1 cellular context compared by ENCODE assay signal in the genomic region with DNA sequence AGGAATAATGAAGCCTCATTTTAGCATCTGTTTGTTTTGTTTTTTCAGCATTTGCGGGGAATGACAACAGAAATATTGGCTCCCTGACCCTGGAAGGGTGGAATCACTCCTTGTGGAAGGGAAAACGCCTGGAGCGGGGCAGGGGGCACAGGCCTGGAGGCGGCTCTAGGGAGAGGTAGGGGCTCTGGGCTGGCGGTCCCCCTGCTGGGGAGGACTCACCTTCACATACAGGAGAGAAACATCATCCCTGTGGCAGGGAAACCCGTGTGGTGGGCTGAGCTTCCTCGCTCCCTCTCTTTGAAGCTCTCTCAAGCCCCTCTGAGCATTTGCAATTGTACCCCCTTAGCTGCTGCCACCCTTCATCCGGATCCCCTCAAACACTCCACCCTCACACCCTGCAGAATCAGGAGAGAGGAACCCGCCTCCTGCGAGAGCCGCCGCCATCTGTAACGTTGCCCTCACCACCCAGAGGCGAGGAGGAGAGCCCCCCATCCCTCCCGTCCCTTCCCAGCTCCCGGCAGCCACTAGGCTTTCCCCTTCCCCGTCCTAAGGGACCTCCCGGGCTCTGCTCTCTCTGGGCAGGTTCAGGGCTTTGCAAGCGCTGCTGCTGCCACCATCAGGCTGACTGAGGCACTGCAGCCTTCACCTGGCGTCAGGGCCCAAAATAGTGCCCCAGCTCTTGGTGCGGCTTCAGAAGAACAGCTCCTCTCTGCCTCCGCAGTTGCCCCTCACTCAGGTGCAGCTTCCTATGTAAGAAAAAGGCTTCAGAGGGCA.
A peak's percentile ranks its signal among the peaks of the same experiment; 100 is the strongest.
TF ChIP-seq lines count a peak whose summit lies in the region.

No MANE protein-coding gene starts in this region.

TF ChIP-seq in HepG2, 621 proteins besides CTCF, POLR2A, EP300 and RAD21 (continued from another document):
- TF ChIP-seq, protein P1, sequence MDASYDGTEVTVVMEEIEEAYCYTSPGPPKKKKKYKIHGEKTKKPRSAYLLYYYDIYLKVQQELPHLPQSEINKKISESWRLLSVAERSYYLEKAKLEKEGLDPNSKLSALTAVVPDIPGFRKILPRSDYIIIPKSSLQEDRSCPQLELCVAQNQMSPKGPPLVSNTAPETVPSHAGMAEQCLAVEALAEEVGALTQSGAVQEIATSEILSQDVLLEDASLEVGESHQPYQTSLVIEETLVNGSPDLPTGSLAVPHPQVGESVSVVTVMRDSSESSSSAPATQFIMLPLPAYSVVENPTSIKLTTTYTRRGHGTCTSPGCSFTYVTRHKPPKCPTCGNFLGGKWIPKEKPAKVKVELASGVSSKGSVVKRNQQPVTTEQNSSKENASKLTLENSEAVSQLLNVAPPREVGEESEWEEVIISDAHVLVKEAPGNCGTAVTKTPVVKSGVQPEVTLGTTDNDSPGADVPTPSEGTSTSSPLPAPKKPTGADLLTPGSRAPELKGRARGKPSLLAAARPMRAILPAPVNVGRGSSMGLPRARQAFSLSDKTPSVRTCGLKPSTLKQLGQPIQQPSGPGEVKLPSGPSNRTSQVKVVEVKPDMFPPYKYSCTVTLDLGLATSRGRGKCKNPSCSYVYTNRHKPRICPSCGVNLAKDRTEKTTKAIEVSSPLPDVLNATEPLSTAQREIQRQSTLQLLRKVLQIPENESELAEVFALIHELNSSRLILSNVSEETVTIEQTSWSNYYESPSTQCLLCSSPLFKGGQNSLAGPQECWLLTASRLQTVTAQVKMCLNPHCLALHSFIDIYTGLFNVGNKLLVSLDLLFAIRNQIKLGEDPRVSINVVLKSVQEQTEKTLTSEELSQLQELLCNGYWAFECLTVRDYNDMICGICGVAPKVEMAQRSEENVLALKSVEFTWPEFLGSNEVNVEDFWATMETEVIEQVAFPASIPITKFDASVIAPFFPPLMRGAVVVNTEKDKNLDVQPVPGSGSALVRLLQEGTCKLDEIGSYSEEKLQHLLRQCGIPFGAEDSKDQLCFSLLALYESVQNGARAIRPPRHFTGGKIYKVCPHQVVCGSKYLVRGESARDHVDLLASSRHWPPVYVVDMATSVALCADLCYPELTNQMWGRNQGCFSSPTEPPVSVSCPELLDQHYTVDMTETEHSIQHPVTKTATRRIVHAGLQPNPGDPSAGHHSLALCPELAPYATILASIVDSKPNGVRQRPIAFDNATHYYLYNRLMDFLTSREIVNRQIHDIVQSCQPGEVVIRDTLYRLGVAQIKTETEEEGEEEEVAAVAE (CRISPR knock-in tag; IDR thresholded peaks at IDR 0.05; ENCODE audit: borderline replicate concordance) = no peak
- peak; percentile 45 for TF ChIP-seq SMC3 (IDR thresholded peaks at IDR 0.05; ENCODE audit: low read length)
- TF ChIP-seq, protein P2, sequence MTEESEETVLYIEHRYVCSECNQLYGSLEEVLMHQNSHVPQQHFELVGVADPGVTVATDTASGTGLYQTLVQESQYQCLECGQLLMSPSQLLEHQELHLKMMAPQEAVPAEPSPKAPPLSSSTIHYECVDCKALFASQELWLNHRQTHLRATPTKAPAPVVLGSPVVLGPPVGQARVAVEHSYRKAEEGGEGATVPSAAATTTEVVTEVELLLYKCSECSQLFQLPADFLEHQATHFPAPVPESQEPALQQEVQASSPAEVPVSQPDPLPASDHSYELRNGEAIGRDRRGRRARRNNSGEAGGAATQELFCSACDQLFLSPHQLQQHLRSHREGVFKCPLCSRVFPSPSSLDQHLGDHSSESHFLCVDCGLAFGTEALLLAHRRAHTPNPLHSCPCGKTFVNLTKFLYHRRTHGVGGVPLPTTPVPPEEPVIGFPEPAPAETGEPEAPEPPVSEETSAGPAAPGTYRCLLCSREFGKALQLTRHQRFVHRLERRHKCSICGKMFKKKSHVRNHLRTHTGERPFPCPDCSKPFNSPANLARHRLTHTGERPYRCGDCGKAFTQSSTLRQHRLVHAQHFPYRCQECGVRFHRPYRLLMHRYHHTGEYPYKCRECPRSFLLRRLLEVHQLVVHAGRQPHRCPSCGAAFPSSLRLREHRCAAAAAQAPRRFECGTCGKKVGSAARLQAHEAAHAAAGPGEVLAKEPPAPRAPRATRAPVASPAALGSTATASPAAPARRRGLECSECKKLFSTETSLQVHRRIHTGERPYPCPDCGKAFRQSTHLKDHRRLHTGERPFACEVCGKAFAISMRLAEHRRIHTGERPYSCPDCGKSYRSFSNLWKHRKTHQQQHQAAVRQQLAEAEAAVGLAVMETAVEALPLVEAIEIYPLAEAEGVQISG (CRISPR knock-in tag; IDR thresholded peaks at IDR 0.05) = 0 out of 2 replicates have a peak, but pooled peaks have one; percentile 29
- no peak for TF ChIP-seq ZNF879 (CRISPR knock-in tag; IDR thresholded peaks at IDR 0.05)
- TF ChIP-seq, protein P3, sequence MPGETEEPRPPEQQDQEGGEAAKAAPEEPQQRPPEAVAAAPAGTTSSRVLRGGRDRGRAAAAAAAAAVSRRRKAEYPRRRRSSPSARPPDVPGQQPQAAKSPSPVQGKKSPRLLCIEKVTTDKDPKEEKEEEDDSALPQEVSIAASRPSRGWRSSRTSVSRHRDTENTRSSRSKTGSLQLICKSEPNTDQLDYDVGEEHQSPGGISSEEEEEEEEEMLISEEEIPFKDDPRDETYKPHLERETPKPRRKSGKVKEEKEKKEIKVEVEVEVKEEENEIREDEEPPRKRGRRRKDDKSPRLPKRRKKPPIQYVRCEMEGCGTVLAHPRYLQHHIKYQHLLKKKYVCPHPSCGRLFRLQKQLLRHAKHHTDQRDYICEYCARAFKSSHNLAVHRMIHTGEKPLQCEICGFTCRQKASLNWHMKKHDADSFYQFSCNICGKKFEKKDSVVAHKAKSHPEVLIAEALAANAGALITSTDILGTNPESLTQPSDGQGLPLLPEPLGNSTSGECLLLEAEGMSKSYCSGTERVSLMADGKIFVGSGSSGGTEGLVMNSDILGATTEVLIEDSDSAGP (CRISPR knock-in tag; IDR thresholded peaks at IDR 0.05; ENCODE audit: borderline replicate concordance) = peak; percentile 32; the same call in 1 of the 2 replicates
- TF ChIP-seq ZFP90 (CRISPR knock-in tag; IDR thresholded peaks at IDR 0.05; ENCODE audit: borderline replicate concordance) = 0 out of 2 replicates have a peak, but pooled peaks have one; percentile 29
